ENCODE assay signal across 15 cellular contexts in genomic region chrX:151555301-151555700, GRCh38. TPM values are rescaled to one million over a fixed set of nuclear protein-coding genes. Genes with fewer than 3 reads are reported as not detected.
"Had no signal": no experiment of that assay in that cellular context is flagged by ENCODE, and none has a peak within 500 bp of the region (broad histone marks: within the 10 kb centered on the region; RNA-seq: fewer than 3 reads in every experiment).

No MANE protein-coding gene starts in this region.

RNA-seq across cellular contexts. Expression of gene PASD1, which starts 8.2 kb away (rescaled TPM):
- total RNA-seq: activated B cell treated with CpG ODN at 0.5 μM for 24 hours; activated CD4-positive, alpha-beta memory T cell treated with anti-CD3 and anti-CD28 coated beads for 36 hours; activated CD4-positive, alpha-beta memory T cell treated with anti-CD3 and anti-CD28 coated beads, Interleukin-2, amount 10 ng/mL, durations not matched to agents 7 days and 5 days; activated CD4-positive, alpha-beta T cell treated with anti-CD3 and anti-CD28 coated beads for 36 hours; activated CD4-positive, alpha-beta T cell treated with anti-CD3 and anti-CD28 coated beads, Interleukin-2, amount 10 ng/mL, durations not matched to agents 24 days and 14 days; activated CD4-positive, alpha-beta T cell treated with anti-CD3 and anti-CD28 coated beads, Interleukin-2, amount 10 ng/mL, durations not matched to agents 7 days and 5 days; activated CD8-positive, alpha-beta memory T cell treated with anti-CD3 and anti-CD28 coated beads for 36 hours; activated CD8-positive, alpha-beta memory T cell treated with anti-CD3 and anti-CD28 coated beads, Interleukin-2, amount 10 ng/mL, durations not matched to agents 7 days and 5 days; activated CD8-positive, alpha-beta T cell treated with anti-CD3 and anti-CD28 coated beads for 36 hours; activated CD8-positive, alpha-beta T cell treated with anti-CD3 and anti-CD28 coated beads, Interleukin-2, amount 10 ng/mL, durations not matched to agents 7 days and 5 days; T-cell; T-helper 1 cell treated with Interleukin-12 subunit alpha and Interleukin-12 subunit beta and Interleukin-4 antibody, amounts not matched to agents 30 ng/mL and 1 ng/mL, for 36 hours; T-helper 17 cell; T-helper 2 cell treated with Interferon-gamma antibody and Interleukin-4, amounts not matched to agents 100 ng/mL and 5 ng/mL, for 36 hours; WTC11 had no signal
